Comparison of ENCODE assay signal across 8 cellular contexts in the genomic region with DNA sequence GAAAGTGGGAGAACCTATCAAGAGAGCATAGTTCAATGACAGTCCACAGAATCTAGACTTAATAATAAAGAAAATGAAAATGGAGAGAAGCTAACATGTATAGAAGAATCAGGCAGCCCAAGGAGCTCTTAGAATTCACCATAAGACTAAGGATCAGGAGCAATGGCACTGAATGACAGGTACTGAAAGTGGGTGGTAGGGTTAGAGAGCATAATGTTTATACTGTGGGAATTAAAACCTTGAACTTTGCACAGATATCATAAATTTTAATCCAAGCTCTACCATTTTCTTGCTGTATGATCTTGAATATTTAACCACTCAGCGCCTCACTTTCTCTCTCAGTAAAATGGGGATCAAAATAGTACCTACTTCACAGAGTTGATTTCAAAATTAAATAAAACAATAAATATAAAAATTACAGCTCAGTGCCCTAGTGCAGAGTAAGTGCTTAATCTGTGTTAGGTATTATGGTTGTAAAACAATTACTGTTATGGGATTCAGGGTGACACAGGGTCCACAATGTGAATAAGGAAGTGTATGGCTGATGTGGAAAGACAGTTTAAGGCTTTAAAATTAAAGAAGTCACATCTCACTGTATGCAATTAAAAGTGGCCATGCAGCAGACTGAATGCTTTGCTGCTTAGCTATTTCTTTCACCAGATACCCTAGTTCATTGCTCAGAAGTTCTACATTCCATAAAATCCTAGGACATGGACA.
"Had no signal": no experiment of that assay in that cellular context is flagged by ENCODE, and none has a peak within 500 bp of the region (broad histone marks: within the 10 kb centered on the region; RNA-seq: fewer than 3 reads in every experiment).

No MANE protein-coding gene starts in this region.

- H3K4me1 ChIP-seq: HAP-1 had no signal

- H3K36me3 ChIP-seq: HAP-1 had no signal

- H3K27ac ChIP-seq: GM23248, HL-60 had no signal

- DNase-seq: GM23248, GOT3, H7, HFFc6 had no signal

- ATAC-seq: HCT116, HepG2 had no signal

- H3K9me3 ChIP-seq: HAP-1 had no signal

- FAIRE-seq: HepG2 had no signal

- H3K4me3 ChIP-seq: GM23248, HAP-1 had no signal
